Comparison of ENCODE assay signal across 8 cellular contexts in genomic region chr2:10331702-10332401, GRCh38. TPM values are rescaled to one million over a fixed set of nuclear protein-coding genes. Genes with fewer than 3 reads are reported as not detected.
DNase-seq lines count a peak whose midpoint lies in the region; ATAC-seq, FAIRE-seq and TF ChIP-seq lines count a peak whose summit lies in the region.

No MANE protein-coding gene starts in this region.

- no peak overlapping the region for H3K4me3 ChIP-seq in neuronal stem cell (ENCODE audit: low read length in 2 of 2)

- H3K27ac Mint-ChIP-seq in activated naive CD8-positive, alpha-beta T cell treated with anti-CD3 and anti-CD28 coated beads, Interleukin-2, amount 50 U/mL, for 24 hours: peak overlapping the region; percentile 97

- no peaks in the 10 kb centered on the region for H3K9me3 Mint-ChIP-seq in activated naive CD8-positive, alpha-beta T cell treated with anti-CD3 and anti-CD28 coated beads, Interleukin-2, amount 50 U/mL, for 24 hours

- peaks cover 82% of the 10 kb centered on the region for H3K4me1 Mint-ChIP-seq in activated naive CD8-positive, alpha-beta T cell treated with anti-CD3 and anti-CD28 coated beads, Interleukin-2, amount 50 U/mL, for 24 hours

- no peaks in the 10 kb centered on the region for H3K79me1 ChIP-seq in neuronal stem cell (ENCODE audit: low read depth, low read length)

- no peaks in the 10 kb centered on the region for H3K27me3 Mint-ChIP-seq in activated naive CD8-positive, alpha-beta T cell treated with anti-CD3 and anti-CD28 coated beads, Interleukin-2, amount 50 U/mL, for 24 hours

- H3K36me3 ChIP-seq in neuronal stem cell (replicated peaks in 1 of 2; ENCODE audit: control insufficient read depth in 2 of 2, insufficient read depth in 2 of 2, low read length in 2 of 2): no peaks in the 10 kb centered on the region

- H3K4me1 ChIP-seq in neuronal stem cell (ENCODE audit: control insufficient read depth in 2 of 2, insufficient read depth in 1 of 2, low read depth in 1 of 2, low read length in 2 of 2): peaks cover 30 to 42% of the 10 kb centered on the region in 2 donors

- peak overlapping the region; percentile 47 for H3K23ac ChIP-seq in neuronal stem cell (ENCODE audit: low read depth, low read length, poor library complexity)

- peak overlapping the region; percentile 73 for H4K8ac ChIP-seq in neuronal stem cell (ENCODE audit: low read depth, low read length)

- no peak overlapping the region for H2BK5ac ChIP-seq in neuronal stem cell (ENCODE audit: low read length)

- no peak for TF ChIP-seq POLR2A in H54 (IDR thresholded peaks at IDR 0.05; ENCODE audit: low read depth, low read length)

- peak overlapping the region; percentile 96 for H2AK5ac ChIP-seq in neuronal stem cell (ENCODE audit: low read depth, low read length)

- no peak overlapping the region for H2BK120ac ChIP-seq in neuronal stem cell (ENCODE audit: low read depth, low read length)

- no peak overlapping the region for H4K91ac ChIP-seq in neuronal stem cell (ENCODE audit: low read depth, low read length, poor library complexity)

- peaks cover 15% of the 10 kb centered on the region for H3K36me3 Mint-ChIP-seq in activated naive CD8-positive, alpha-beta T cell treated with anti-CD3 and anti-CD28 coated beads, Interleukin-2, amount 50 U/mL, for 24 hours (ENCODE audit: low read depth)

- H2AFZ ChIP-seq in neuronal stem cell (ENCODE audit: low read length): peak overlapping the region; percentile 2

- no peak for FAIRE-seq in H54 (lab: Jason Lieb, UNC)

- H2BK15ac ChIP-seq in neuronal stem cell (ENCODE audit: low read length): peak overlapping the region; percentile 84

- H2BK12ac ChIP-seq in neuronal stem cell (ENCODE audit: low read length): peak overlapping the region; percentile 69

- WGBS in neuronal stem cell (ENCODE audit: extremely low coverage in 2 of 2, insufficient read length in 2 of 2, insufficient replicate concordance in 1 of 2), 2 donors: no CpG with 5 or more reads among the region's 11 CpGs

- no peak overlapping the region for H3K27ac ChIP-seq in neuronal stem cell (replicated peaks; ENCODE audit: low read length)

- peaks cover 3 to 9% of the 10 kb centered on the region in 2 donors for H3K9me3 ChIP-seq in neuronal stem cell (replicated peaks in 1 of 2; ENCODE audit: control insufficient read depth in 2 of 2, insufficient read depth in 1 of 2, low read depth in 1 of 2, low read length in 2 of 2)

- no peak overlapping the region for H3K4me2 ChIP-seq in neuronal stem cell (ENCODE audit: insufficient read depth, low read length, poor library complexity, severe bottlenecking)

- H3K18ac ChIP-seq in neuronal stem cell (ENCODE audit: low read length): peak overlapping the region; percentile 15

- H3K14ac ChIP-seq in neuronal stem cell (ENCODE audit: low read length): peak overlapping the region; percentile 58

- H3K27me3 ChIP-seq in neuronal stem cell (ENCODE audit: control insufficient read depth in 3 of 3, insufficient read depth in 3 of 3, low read depth in 1 of 3, low read length in 3 of 3): no peaks in the 10 kb centered on the region

- DNase-seq in SKM-1 (lab: John Stamatoyannopoulos, UW; ENCODE audit: unreplicated experiment): peak; percentile 98
- peak; percentile 78 for DNase-seq in activated naive CD8-positive, alpha-beta T cell treated with anti-CD3 and anti-CD28 coated beads, Interleukin-2, amount 50 U/mL, for 24 hours
- no peak for DNase-seq in neuronal stem cell (ENCODE audit: low spot score)
- no peak for DNase-seq in H54 (ENCODE audit: insufficient read length, low spot score)
- no peak for DNase-seq in HPDE6-E6E7 (ENCODE audit: extremely low spot score)

- H3K4me3 Mint-ChIP-seq in activated naive CD8-positive, alpha-beta T cell treated with anti-CD3 and anti-CD28 coated beads, Interleukin-2, amount 50 U/mL, for 24 hours: peak overlapping the region; percentile 88

- H3K4ac ChIP-seq in neuronal stem cell (ENCODE audit: low read length): no peak overlapping the region

- ATAC-seq in GM19372 (IDR thresholded peaks at IDR 0.05; ENCODE audit: low read depth, unreplicated experiment): peak; percentile 78
- ATAC-seq in HG03342 (IDR thresholded peaks at IDR 0.05; ENCODE audit: unreplicated experiment): peak; percentile 67
- peak; percentile 80 for ATAC-seq in activated naive CD8-positive, alpha-beta T cell treated with anti-CD3 and anti-CD28 coated beads, Interleukin-2, amount 50 U/mL, for 24 hours
- ATAC-seq in SK-N-SH treated with all-trans-retinoic acid at 6 μM for 48 hours: no peak

- peak overlapping the region; percentile 1 for H3K9ac ChIP-seq in neuronal stem cell (ENCODE audit: low read depth, low read length, poor library complexity)

TF ChIP-seq in SK-N-SH treated with all-trans-retinoic acid at 6 μM for 48 hours, 23 proteins besides CTCF, POLR2A, EP300 and RAD21:
- TF ChIP-seq GLIS3 (CRISPR knock-in tag; IDR thresholded peaks at IDR 0.05) (no peak), PATZ1 (CRISPR knock-in tag; IDR thresholded peaks at IDR 0.05; ENCODE audit: borderline replicate concordance) (no peak), ISL1 (CRISPR knock-in tag; IDR thresholded peaks at IDR 0.05) (no peak), TSHZ2 (CRISPR knock-in tag; IDR thresholded peaks at IDR 0.05) (no peak), ZFP3 (CRISPR knock-in tag; IDR thresholded peaks at IDR 0.05) (no peak), CREB5 (CRISPR knock-in tag; IDR thresholded peaks at IDR 0.05; ENCODE audit: low read depth) (no peak), POU6F1 (CRISPR knock-in tag; IDR thresholded peaks at IDR 0.05; ENCODE audit: borderline replicate concordance, low read depth) (no peak), ZNF70 (CRISPR knock-in tag; IDR thresholded peaks at IDR 0.05) (no peak), ZFP30 (CRISPR knock-in tag; IDR thresholded peaks at IDR 0.05) (no peak), RARB (CRISPR knock-in tag; IDR thresholded peaks at IDR 0.05) (no peak), ARNTL (CRISPR knock-in tag; IDR thresholded peaks at IDR 0.05; ENCODE audit: borderline replicate concordance, low read depth) (no peak)

RNA-seq across cellular contexts. Expression of gene HPCAL1, which starts 29.1 kb away (rescaled TPM):
- polyA plus RNA-seq in neuronal stem cell (2013, experiment 1 of 2): 10.7 TPM
- 9.6 TPM for polyA plus RNA-seq in neuronal stem cell (2013, experiment 2 of 2)

Comparison
In these comparisons a context has a peak if more than half of its experiments do, and no peak if none do; other contexts are left out.
1. DNase-seq: peak in SKM-1 (single experiment) and activated naive CD8-positive, alpha-beta T cell treated with anti-CD3 and anti-CD28 coated beads, Interleukin-2, amount 50 U/mL, for 24 hours (single experiment); none in neuronal stem cell (single experiment), H54 (single experiment) and HPDE6-E6E7 (single experiment).